In genomic region chr7:151141281-151141854, GRCh38 we compare ENCODE assay signal across 17 cellular contexts. TPM values are rescaled to one million over a fixed set of nuclear protein-coding genes. Genes with fewer than 3 reads are reported as not detected.
A peak's percentile ranks its signal among the peaks of the same experiment; 100 is the strongest.
DNase-seq lines count a peak whose midpoint lies in the region; ATAC-seq, FAIRE-seq and TF ChIP-seq lines count a peak whose summit lies in the region.
"Had no signal": no experiment of that assay in that cellular context is flagged by ENCODE, and none has a peak within 500 bp of the region (broad histone marks: within the 10 kb centered on the region; RNA-seq: fewer than 3 reads in every experiment).

No MANE protein-coding gene starts in this region.

- H3K9ac ChIP-seq in kidney (ENCODE audit: low read length in 2 of 2): no peak overlapping the region

- H4K20me1 ChIP-seq in PC-9 (ENCODE audit: insufficient read depth): no peaks in the 10 kb centered on the region; the same call in 1 of the 2 replicates

- no peaks in the 10 kb centered on the region for H3K9me3 Mint-ChIP-seq in activated T-cell treated with anti-CD3 and anti-CD28 coated beads, Interleukin-2, amount 50 U/mL, for 24 hours
- no peaks in the 10 kb centered on the region for H3K9me3 Mint-ChIP-seq in activated T-cell treated with anti-CD3 and anti-CD28 coated beads, Interleukin-2, amount 50 U/mL, for 72 hours
- H3K9me3 Mint-ChIP-seq: CD14-positive monocyte had no signal

- peak; percentile 12 for DNase-seq in activated T-cell treated with anti-CD3 and anti-CD28 coated beads, Interleukin-2, amount 50 U/mL, for 24 hours
- no peak for DNase-seq in activated T-cell treated with anti-CD3 and anti-CD28 coated beads, Interleukin-2, amount 50 U/mL, for 72 hours
- DNase-seq in NCI-H2171 treated with DMSO at 0.1 percent for 48 hours (lab: John Stamatoyannopoulos, UW): peak; percentile 93
- peak; percentile 49 for DNase-seq in kidney
- DNase-seq in transverse colon: peak; percentile 1
- DNase-seq in PC-9: no peak
- no peak for DNase-seq in C1 segment of cervical spinal cord (lab: John Stamatoyannopoulos, UW)
- DNase-seq: COR-L47, HCEC 1CT, NCI-H187 treated with DMSO at 0.1 percent for 48 hours, NCI-H510A, SIG-M5 had no signal

- H3K4me3 ChIP-seq in kidney (ENCODE audit: low read length in 2 of 2): no peak overlapping the region
- no peak overlapping the region for H3K4me3 ChIP-seq in transverse colon
- H3K4me3 ChIP-seq in PC-9: no peak overlapping the region
- H3K4me3 ChIP-seq: GM12878 had no signal

- H3K4me1 ChIP-seq in kidney (ENCODE audit: control insufficient read depth in 1 of 2, insufficient read depth in 1 of 2, low read depth in 1 of 2, low read length in 2 of 2) (no peaks in the 10 kb centered on the region), transverse colon (no peaks in the 10 kb centered on the region), PC-9 (replicated peaks; ENCODE audit: insufficient read depth) (no peaks in the 10 kb centered on the region)

- POLR2A ChIA-PET in PC-9 (lab: Charles Lee; ENCODE audit: unreplicated experiment): no interaction called here

- TF ChIP-seq CTCF in kidney (IDR thresholded peaks at IDR 0.05; ENCODE audit: borderline replicate concordance, extremely low read depth, insufficient read depth): no peak
- no peak for TF ChIP-seq CTCF in transverse colon (IDR thresholded peaks at IDR 0.05)
- TF ChIP-seq CTCF in PC-9 (conservative IDR thresholded peaks at IDR 0.05): no peak

- no peaks in the 10 kb centered on the region for H3F3A ChIP-seq in PC-9 (ENCODE audit: insufficient read depth, low read depth)

- peaks cover 44% of the 10 kb centered on the region for H3K36me3 Mint-ChIP-seq in activated T-cell treated with anti-CD3 and anti-CD28 coated beads, Interleukin-2, amount 50 U/mL, for 24 hours (ENCODE audit: low read depth)
- H3K36me3 Mint-ChIP-seq in activated T-cell treated with anti-CD3 and anti-CD28 coated beads, Interleukin-2, amount 50 U/mL, for 72 hours (ENCODE audit: insufficient read depth in 2 of 2): no peaks in the 10 kb centered on the region

- no peaks in the 10 kb centered on the region for H3K27me3 Mint-ChIP-seq in activated T-cell treated with anti-CD3 and anti-CD28 coated beads, Interleukin-2, amount 50 U/mL, for 24 hours
- no peaks in the 10 kb centered on the region for H3K27me3 Mint-ChIP-seq in activated T-cell treated with anti-CD3 and anti-CD28 coated beads, Interleukin-2, amount 50 U/mL, for 72 hours (ENCODE audit: low read depth)

- H3K79me2 ChIP-seq in PC-9 (ENCODE audit: low read depth): no peaks in the 10 kb centered on the region

- FAIRE-seq in kidney (lab: Jason Lieb, UNC): no peak
- FAIRE-seq: A204.1, GM12878 had no signal

- no peak overlapping the region for H3K4me3 Mint-ChIP-seq in activated T-cell treated with anti-CD3 and anti-CD28 coated beads, Interleukin-2, amount 50 U/mL, for 24 hours
- H3K4me3 Mint-ChIP-seq in activated T-cell treated with anti-CD3 and anti-CD28 coated beads, Interleukin-2, amount 50 U/mL, for 72 hours: no peak overlapping the region
- H3K4me3 Mint-ChIP-seq: CD14-positive monocyte had no signal

- no peak for TF ChIP-seq POLR2A in transverse colon (IDR thresholded peaks at IDR 0.05)

- H3K36me3 ChIP-seq in kidney (ENCODE audit: control insufficient read depth in 1 of 2, insufficient read depth in 2 of 2, low read length in 2 of 2) (peaks cover 14 to 18% of the 10 kb centered on the region in 2 donors), transverse colon (peaks cover 0 to 13% (median under 1%) of the 10 kb centered on the region in 4 donors), PC-9 (ENCODE audit: low read depth) (no peaks in the 10 kb centered on the region)

- H3K9me3 ChIP-seq in kidney (ENCODE audit: control insufficient read depth in 1 of 2, low read length in 2 of 2) (no peaks in the 10 kb centered on the region), transverse colon (no peaks in the 10 kb centered on the region), PC-9 (ENCODE audit: insufficient read depth, low read depth) (no peaks in the 10 kb centered on the region)

- ATAC-seq in activated T-cell treated with anti-CD3 and anti-CD28 coated beads, Interleukin-2, amount 50 U/mL, for 72 hours (replicated peaks in 1 of 2): no peak
- no peak for ATAC-seq in GM18907 (IDR thresholded peaks at IDR 0.05; ENCODE audit: unreplicated experiment)
- ATAC-seq: GM12878 had no signal

- in situ Hi-C loops in transverse colon (cut with MboI; ENCODE audit: low pct_ligation_motif_present in 1 of 4, low pct_unique_long_range_greater_than_20kb in 1 of 4, low sequenced_read_pairs in 3 of 4): no loop called here

- H2AFZ ChIP-seq in PC-9: no peak overlapping the region

- CTCF ChIA-PET in PC-9 (lab: Charles Lee): no interaction called here

- H3K27ac ChIP-seq in kidney (ENCODE audit: low read depth in 2 of 2, low read length in 2 of 2) (no peak overlapping the region), transverse colon (no peak overlapping the region), PC-9 (no peak overlapping the region)

- H3K27ac Mint-ChIP-seq in activated T-cell treated with anti-CD3 and anti-CD28 coated beads, Interleukin-2, amount 50 U/mL, for 24 hours: no peak overlapping the region
- H3K27ac Mint-ChIP-seq in activated T-cell treated with anti-CD3 and anti-CD28 coated beads, Interleukin-2, amount 50 U/mL, for 72 hours: no peak overlapping the region

- intact Hi-C loops in kidney (cut with DNase I) (no loop called here), transverse colon (cut with DNase I; ENCODE audit: low total_unique reads) (no loop called here), PC-9 (cut with micrococcal nuclease; ENCODE audit: unreplicated experiment) (no loop called here)

- H3K4me1 Mint-ChIP-seq in activated T-cell treated with anti-CD3 and anti-CD28 coated beads, Interleukin-2, amount 50 U/mL, for 24 hours (ENCODE audit: low read depth): no peaks in the 10 kb centered on the region
- H3K4me1 Mint-ChIP-seq in activated T-cell treated with anti-CD3 and anti-CD28 coated beads, Interleukin-2, amount 50 U/mL, for 72 hours (ENCODE audit: low read depth): no peaks in the 10 kb centered on the region
- H3K4me1 Mint-ChIP-seq: CD14-positive monocyte had no signal

- H3K9me2 ChIP-seq in PC-9 (ENCODE audit: insufficient read depth): no peaks in the 10 kb centered on the region

- TF ChIP-seq EP300 in transverse colon (IDR thresholded peaks at IDR 0.05; ENCODE audit: low read depth): no peak

- no peaks in the 10 kb centered on the region for H3K27me3 ChIP-seq in transverse colon
- no peaks in the 10 kb centered on the region for H3K27me3 ChIP-seq in PC-9 (ENCODE audit: insufficient read depth, low read depth)

- H3K4me2 ChIP-seq in PC-9: no peak overlapping the region

- no TSS peak for BruUV-seq in PC-9 (replicated peaks; lab: Mats Ljungman, UMichigan)

- 80 to 91% methylated on average over 1 to 9 of the region's 9 CpGs for WGBS in transverse colon (ENCODE audit: low coverage in 1 of 2), 2 donors

RNA-seq across cellular contexts. Expression of gene GBX1, which starts 26.1 kb away (rescaled TPM):
- total RNA-seq in activated T-cell treated with anti-CD3 and anti-CD28 coated beads, Interleukin-2, amount 50 U/mL, for 72 hours: not detected
- total RNA-seq in kidney (not detected), transverse colon (not detected), PC-9 (2021) (not detected in 2 replicates)
- not detected for polyA plus RNA-seq in kidney (ENCODE audit: insufficient read depth, low read depth, low replicate concordance)
- total RNA-seq: GM12878, HT1080 had no signal
- polyA plus RNA-seq: CD14-positive monocyte, GM12878 had no signal

RNA-seq across cellular contexts. Expression of gene ASB10, which starts 45.7 kb away (rescaled TPM):
- not detected for total RNA-seq in activated T-cell treated with anti-CD3 and anti-CD28 coated beads, Interleukin-2, amount 50 U/mL, for 72 hours
- total RNA-seq in kidney (not detected), transverse colon (not detected), PC-9 (2021) (not detected in 2 replicates)
- polyA plus RNA-seq in kidney (ENCODE audit: insufficient read depth, low read depth, low replicate concordance): 0.22 TPM
- total RNA-seq: GM12878, HT1080 had no signal
- polyA plus RNA-seq: CD14-positive monocyte, GM12878 had no signal

RNA-seq across cellular contexts. Expression of gene AGAP3, which starts 55.1 kb away (rescaled TPM):
- 10 to 100 TPM; 26.9 to 28.4 TPM for total RNA-seq in activated T-cell treated with anti-CD3 and anti-CD28 coated beads, Interleukin-2, amount 50 U/mL, for 72 hours
- total RNA-seq in kidney (64.4 TPM), transverse colon (10 to 100 TPM; 54.9 to 74.4 (median 63.8) TPM), PC-9 (2021) (103 TPM in 2 replicates)
- polyA plus RNA-seq in kidney (ENCODE audit: insufficient read depth, low read depth, low replicate concordance): 35.8 TPM

RNA-seq across cellular contexts. Expression of gene TMUB1, which starts 58.1 kb away (rescaled TPM):
- 10 to 100 TPM; 67.3 to 68.5 TPM for total RNA-seq in activated T-cell treated with anti-CD3 and anti-CD28 coated beads, Interleukin-2, amount 50 U/mL, for 72 hours
- 36.9 TPM for total RNA-seq in kidney
- 79.9 TPM for polyA plus RNA-seq in kidney (ENCODE audit: insufficient read depth, low read depth, low replicate concordance)
- total RNA-seq in transverse colon: 100 to 1,000 TPM in 1 of 4 donors, 10 to 100 TPM in 3; 67.5 to 105 (median 85.9) TPM
- total RNA-seq in PC-9 (2021): 87.8 and 99.3 TPM in 2 replicates

Comparison
In these comparisons a context has a peak if more than half of its experiments do, and no peak if none do; other contexts are left out.
1. DNase-seq: peak in activated T-cell treated with anti-CD3 and anti-CD28 coated beads, Interleukin-2, amount 50 U/mL, for 24 hours (single experiment), NCI-H2171 treated with DMSO at 0.1 percent for 48 hours (single experiment), kidney (single experiment) and transverse colon (single experiment); none in activated T-cell treated with anti-CD3 and anti-CD28 coated beads, Interleukin-2, amount 50 U/mL, for 72 hours (0 of 2), PC-9 (0 of 2) and C1 segment of cervical spinal cord (0 of 14).